Comparison of ENCODE assay signal across 8 cellular contexts in the genomic region with DNA sequence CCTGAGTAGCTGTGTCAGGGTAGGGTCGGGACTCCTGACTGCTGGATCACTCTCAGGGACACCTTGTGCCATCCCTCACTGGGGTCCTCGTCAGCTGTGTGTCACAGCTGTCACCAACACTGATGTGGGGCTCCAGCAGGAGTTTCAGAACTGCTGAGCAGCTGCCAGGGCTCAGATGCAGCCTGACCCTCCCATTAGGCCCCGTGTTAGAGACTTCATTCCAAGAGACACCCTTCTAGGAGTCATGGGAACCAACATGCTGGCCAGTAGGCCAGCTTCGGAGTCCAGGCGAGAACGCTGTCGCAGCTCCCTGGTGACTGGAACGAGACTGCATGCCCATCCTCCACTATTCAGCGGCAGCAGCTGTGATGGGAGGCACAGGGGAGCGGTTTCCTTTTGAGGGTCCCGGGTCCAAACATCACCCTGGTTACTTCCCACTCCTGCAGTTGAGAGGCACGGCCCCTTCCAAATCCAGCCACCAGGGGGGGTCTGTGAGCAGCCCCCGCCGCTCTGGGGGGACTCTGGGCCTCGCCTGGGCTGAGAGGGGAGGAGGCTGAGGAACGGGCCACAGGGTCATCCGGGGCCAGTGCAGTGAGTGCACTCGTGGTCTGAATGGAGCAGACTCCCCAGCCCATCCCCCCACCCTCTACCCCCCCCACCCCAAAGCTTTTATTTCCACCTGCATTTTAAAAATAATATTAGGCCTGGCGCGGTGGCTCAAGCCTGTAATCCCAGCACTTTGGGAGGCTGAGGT. TPM values are rescaled to one million over a fixed set of nuclear protein-coding genes. Genes with fewer than 3 reads are reported as not detected.
DNase-seq lines count a peak whose midpoint lies in the region; TF ChIP-seq lines count a peak whose summit lies in the region.

No MANE protein-coding gene starts in this region.

- H3K27ac ChIP-seq in colonic mucosa = no peak overlapping the region

- H3K27me3 ChIP-seq in colonic mucosa = no peaks in the 10 kb centered on the region

- POLR2A ChIA-PET in GM10248 (lab: Yijun Ruan, JAX) = interaction anchor here (0.5 to 0.6 kb wide), 2 partner anchors 52 to 64 kb away, joined by 3 read pairs; no protein-coding TSS in a partner anchor

- CTCF ChIA-PET in GM10248 (lab: Yijun Ruan, JAX) = interaction anchor here (0.6 to 5.7 kb wide), 15 partner anchors 11 to 998 kb away, joined by 3 to 38 read pairs (median 5); no protein-coding TSS in a partner anchor

- intact Hi-C loops in colonic mucosa (cut with DNase I) = no loop called here

- H3K9ac ChIP-seq in colonic mucosa (ENCODE audit: low read depth in 2 of 2, low read length in 2 of 2) = no peak overlapping the region

- H3K4me3 ChIP-seq in colonic mucosa = no peak overlapping the region

- TF ChIP-seq CTCF in GM10248 (IDR thresholded peaks at IDR 0.05; ENCODE audit: control extremely low read depth, extremely low read depth, low read depth, missing control alignments) (peak; percentile 77), colonic mucosa (IDR thresholded peaks at IDR 0.05) (peak; percentile 83)

- H3K4me1 ChIP-seq in colonic mucosa = no peaks in the 10 kb centered on the region

- no peaks in the 10 kb centered on the region for H3K36me3 ChIP-seq in colonic mucosa

- H3K9me3 ChIP-seq in colonic mucosa = no peaks in the 10 kb centered on the region

- DNase-seq in GM10248 (ENCODE audit: extremely low spot score) (peak; percentile 78), M059J (ENCODE audit: low read depth) (peak; percentile 28), colonic mucosa (peak; percentile 72), lung microvascular endothelial cell (ENCODE audit: low read depth in 2 of 2) (peak; percentile 37 to 56), OCI-M2 (lab: John Stamatoyannopoulos, UW; ENCODE audit: unreplicated experiment) (no peak), NCI-H146 (lab: John Stamatoyannopoulos, UW) (no peak)
- DNase-seq in activated CD4-positive, alpha-beta T cell treated with anti-CD3 and anti-CD28 coated beads for 4 hours = peak; percentile 69 to 78
- peak; percentile 56 to 70 for DNase-seq in stimulated activated CD8-positive, alpha-beta memory T cell treated with anti-CD3 and anti-CD28 coated beads, Interleukin-7, amount 100 ng/mL, for 1 hour (ENCODE audit: low read depth in 2 of 2)

RNA-seq across cellular contexts. Expression of gene TCF7, which starts 12.6 kb away (rescaled TPM):
- 5.2 and 7.4 TPM in 2 replicates for total RNA-seq in M059J (2014; rRNA removed; shearing (Covaris generic))
- total RNA-seq in colonic mucosa (1 to 10 TPM; 4.3 to 9.4 TPM), lung microvascular endothelial cell (under 0.01 and 0.22 TPM in 2 replicates)

Comparison
In these comparisons a context has a peak if more than half of its experiments do, and no peak if none do; other contexts are left out.
1. DNase-seq: peak in GM10248 (single experiment), M059J (single experiment), activated CD4-positive, alpha-beta T cell treated with anti-CD3 and anti-CD28 coated beads for 4 hours (2 of 2), colonic mucosa (single experiment), lung microvascular endothelial cell (2 of 2) and stimulated activated CD8-positive, alpha-beta memory T cell treated with anti-CD3 and anti-CD28 coated beads, Interleukin-7, amount 100 ng/mL, for 1 hour (2 of 2); none in OCI-M2 (single experiment) and NCI-H146 (single experiment).